8 cellular contexts compared by ENCODE assay signal in genomic region chr11:124759268-124760204, GRCh38. TPM values are rescaled to one million over a fixed set of nuclear protein-coding genes. Genes with fewer than 3 reads are reported as not detected.
DNase-seq lines count a peak whose midpoint lies in the region; ATAC-seq and TF ChIP-seq lines count a peak whose summit lies in the region.

No MANE protein-coding gene starts in this region.

- H3K27me3 Mint-ChIP-seq in glutamatergic neuron (ENCODE audit: unreplicated experiment) = peaks cover 44% of the 10 kb centered on the region

- peaks cover 3% of the 10 kb centered on the region for H3K9me3 Mint-ChIP-seq in glutamatergic neuron (ENCODE audit: unreplicated experiment)

- H3K27me3 ChIP-seq in GM06990 (replicated peaks; ENCODE audit: control insufficient read depth, insufficient read depth, low read length) (no peaks in the 10 kb centered on the region), NT2/D1 (ENCODE audit: insufficient read depth, insufficient read length) (peaks cover 37% of the 10 kb centered on the region), parathyroid adenoma (ENCODE audit: control insufficient read depth, insufficient read depth, low read length) (no peaks in the 10 kb centered on the region)

- no peaks in the 10 kb centered on the region for H3K36me3 Mint-ChIP-seq in glutamatergic neuron (ENCODE audit: unreplicated experiment)

- no peaks in the 10 kb centered on the region; the same call in 1 of the 2 replicates for H3K9me3 ChIP-seq in NT2/D1 (ENCODE audit: insufficient read depth, low read length)
- no peaks in the 10 kb centered on the region for H3K9me3 ChIP-seq in parathyroid adenoma (ENCODE audit: control insufficient read depth, low read length)

- TF ChIP-seq CTCF in GM06990 (IDR thresholded peaks at IDR 0.05; ENCODE audit: insufficient read depth, low read length, poor library complexity, severe bottlenecking) (no peak), glutamatergic neuron (IDR thresholded peaks at IDR 0.05; ENCODE audit: partially characterized antibody, unreplicated experiment) (no peak), parathyroid adenoma (IDR thresholded peaks at IDR 0.05) (no peak)

- H3K4me1 Mint-ChIP-seq in glutamatergic neuron (ENCODE audit: low read depth, unreplicated experiment) = peaks cover 12% of the 10 kb centered on the region

- no peak for ATAC-seq in HG02678 (IDR thresholded peaks at IDR 0.05; ENCODE audit: unreplicated experiment)

- peaks cover 2% of the 10 kb centered on the region; the same call in 1 of the 2 replicates for H3K36me3 ChIP-seq in GM06990 (ENCODE audit: control insufficient read depth, insufficient read depth, low read length)
- H3K36me3 ChIP-seq in NT2/D1 (ENCODE audit: insufficient read depth, insufficient read length, low read length) = peaks cover 2% of the 10 kb centered on the region
- H3K36me3 ChIP-seq in parathyroid adenoma (ENCODE audit: control insufficient read depth, insufficient read depth, low read length) = no peaks in the 10 kb centered on the region

- DNase-seq in GM06990 (ENCODE audit: extremely low read depth, insufficient read length) = no peak
- no peak for DNase-seq in NT2/D1 (ENCODE audit: low read depth, low spot score)
- DNase-seq in glutamatergic neuron = peak; percentile 54
- DNase-seq in globus pallidus (ENCODE audit: low spot score) = no peak
- no peak for DNase-seq in NCI-H2081 (lab: John Stamatoyannopoulos, UW)
- no peak for DNase-seq in NCI-H2196 (lab: John Stamatoyannopoulos, UW; ENCODE audit: unreplicated experiment)

- peak overlapping the region; percentile 77 for H3K27ac ChIP-seq in parathyroid adenoma

- no peak overlapping the region for H3K27ac Mint-ChIP-seq in glutamatergic neuron (ENCODE audit: unreplicated experiment)

- no peaks in the 10 kb centered on the region for H3K79me2 ChIP-seq in parathyroid adenoma

- H3K4me3 ChIP-seq in GM06990 (replicated peaks; ENCODE audit: low read depth, low read length) = peak overlapping the region; percentile 78
- no peak overlapping the region for H3K4me3 ChIP-seq in NT2/D1 (ENCODE audit: insufficient read length, low read depth)
- H3K4me3 ChIP-seq in parathyroid adenoma (ENCODE audit: low read depth, low read length) = peak overlapping the region; percentile 57

- H3K4me3 Mint-ChIP-seq in glutamatergic neuron (ENCODE audit: unreplicated experiment) = peak overlapping the region; percentile 91

- H3K4me1 ChIP-seq in NT2/D1 (ENCODE audit: insufficient read depth, insufficient read length) (peaks cover 3% of the 10 kb centered on the region), parathyroid adenoma (peaks cover 6% of the 10 kb centered on the region)

- no peak overlapping the region for H2AFZ ChIP-seq in parathyroid adenoma

- no peak overlapping the region for H3K4me2 ChIP-seq in parathyroid adenoma (ENCODE audit: low read length)

- H3K9ac ChIP-seq in NT2/D1 (ENCODE audit: insufficient read length, low read depth) (peak overlapping the region; percentile 21), parathyroid adenoma (no peak overlapping the region)

RNA-seq across cellular contexts. Expression of gene ESAM, which starts 2.6 kb away (rescaled TPM):
- total RNA-seq in glutamatergic neuron (ENCODE audit: unreplicated experiment) = 0.54 TPM

RNA-seq across cellular contexts. Expression of gene VSIG2, which starts 7.5 kb away (rescaled TPM):
- total RNA-seq in glutamatergic neuron (ENCODE audit: unreplicated experiment) = not detected

RNA-seq across cellular contexts. Expression of gene NRGN, which starts 19.8 kb away (rescaled TPM):
- total RNA-seq in glutamatergic neuron (ENCODE audit: unreplicated experiment) = 28.9 TPM

RNA-seq across cellular contexts. Expression of gene MSANTD2, which starts 40.7 kb away (rescaled TPM):
- total RNA-seq in glutamatergic neuron (ENCODE audit: unreplicated experiment) = 22.8 TPM
